ENCODE assay signal across 1 cellular context in the genomic region with DNA sequence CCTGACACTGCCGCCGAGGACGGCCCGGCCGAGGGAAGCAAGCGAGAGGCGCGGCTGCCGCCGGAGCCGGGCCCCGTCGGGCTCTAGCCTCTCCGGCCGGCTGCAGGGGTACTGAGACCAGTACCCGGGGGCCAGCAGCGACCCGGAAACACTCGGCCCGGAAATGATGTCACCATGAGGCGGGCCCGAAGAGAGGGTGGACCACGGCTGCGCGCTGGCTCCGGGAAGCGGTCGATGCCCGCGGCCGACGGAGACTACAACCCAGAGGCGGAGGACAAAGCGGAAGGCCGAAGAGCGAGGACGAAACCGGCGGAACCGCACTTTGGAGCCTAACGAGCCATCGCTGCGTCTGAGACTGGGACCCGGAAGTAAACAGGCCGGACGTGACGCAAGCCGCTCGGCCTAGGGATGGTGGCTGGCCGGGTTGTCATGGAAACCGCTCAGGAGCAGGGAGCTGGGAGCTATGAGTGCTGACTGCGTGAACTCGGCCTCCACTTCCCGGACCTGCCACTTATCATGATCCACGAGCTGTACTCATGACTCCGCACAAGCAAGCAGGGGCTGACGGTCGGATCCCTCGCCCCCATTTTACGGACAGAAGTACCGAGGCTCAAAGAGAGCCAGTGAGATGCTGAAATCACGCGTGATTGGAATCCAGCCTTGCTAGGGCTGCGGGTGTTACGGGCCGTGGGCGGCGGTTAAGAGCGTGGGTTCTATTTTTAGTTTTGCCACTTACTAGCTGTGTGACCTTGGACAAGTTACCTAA.
TF ChIP-seq lines count a peak whose summit lies in the region.

A gene with protein sequence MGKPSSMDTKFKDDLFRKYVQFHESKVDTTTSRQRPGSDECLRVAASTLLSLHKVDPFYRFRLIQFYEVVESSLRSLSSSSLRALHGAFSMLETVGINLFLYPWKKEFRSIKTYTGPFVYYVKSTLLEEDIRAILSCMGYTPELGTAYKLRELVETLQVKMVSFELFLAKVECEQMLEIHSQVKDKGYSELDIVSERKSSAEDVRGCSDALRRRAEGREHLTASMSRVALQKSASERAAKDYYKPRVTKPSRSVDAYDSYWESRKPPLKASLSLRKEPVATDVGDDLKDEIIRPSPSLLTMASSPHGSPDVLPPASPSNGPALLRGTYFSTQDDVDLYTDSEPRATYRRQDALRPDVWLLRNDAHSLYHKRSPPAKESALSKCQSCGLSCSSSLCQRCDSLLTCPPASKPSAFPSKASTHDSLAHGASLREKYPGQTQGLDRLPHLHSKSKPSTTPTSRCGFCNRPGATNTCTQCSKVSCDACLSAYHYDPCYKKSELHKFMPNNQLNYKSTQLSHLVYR (minus strand): TSS at position 150 of the 766 bp plus-strand sequence. CDS start 7,039 bp downstream, outside the sequence.

TF ChIP-seq in HCT116, 20 proteins besides CTCF, POLR2A, EP300 and RAD21 (continued from another document):
- TF ChIP-seq SIN3A (IDR thresholded peaks at IDR 0.05; ENCODE audit: low read depth) = no peak
- TF ChIP-seq POLR2AphosphoS5 (IDR thresholded peaks at IDR 0.05; ENCODE audit: low read depth, low read length) = peak; percentile 77
- TF ChIP-seq SP1 (IDR thresholded peaks at IDR 0.05; ENCODE audit: low read depth) = peak; percentile 30; the same call in 1 of the 2 replicates
